In the genomic region with DNA sequence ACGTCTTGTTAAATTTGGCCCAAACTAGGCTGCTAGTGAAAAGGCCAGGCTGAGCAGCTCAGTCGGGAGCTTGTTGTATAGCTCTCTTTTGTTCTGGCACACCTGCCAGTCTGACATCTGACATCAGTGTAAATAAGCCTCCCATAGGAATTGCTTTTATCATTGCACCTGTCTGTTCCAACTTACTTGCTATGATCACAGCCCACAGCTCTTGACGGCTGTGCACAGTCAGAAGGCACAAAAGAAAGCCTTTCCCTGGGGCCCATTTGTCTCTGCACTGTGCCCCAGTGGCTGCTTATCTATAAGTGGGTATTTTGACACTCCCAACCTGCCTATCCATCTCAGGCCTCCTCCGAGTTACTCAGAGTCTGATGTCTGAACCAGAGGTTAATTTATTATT, we compare ENCODE assay signal across 19 cellular contexts.
A peak's percentile ranks its signal among the peaks of the same experiment; 100 is the strongest.
DNase-seq lines count a peak whose midpoint lies in the region; ATAC-seq and TF ChIP-seq lines count a peak whose summit lies in the region.
"Had no signal": no experiment of that assay in that cellular context is flagged by ENCODE, and none has a peak within 500 bp of the region (broad histone marks: within the 10 kb centered on the region; RNA-seq: fewer than 3 reads in every experiment).

No MANE protein-coding gene starts in this region.

- no peaks in the 10 kb centered on the region for H3K9me2 ChIP-seq in neural cell (ENCODE audit: insufficient read depth, low read length)

- H3K27ac Mint-ChIP-seq in H9, result no peak overlapping the region; a peak in 1 of 7 replicates
- H3K27ac Mint-ChIP-seq: activated naive CD4-positive, alpha-beta T cell treated with anti-CD3 and anti-CD28 coated beads, Interleukin-2, amount 50 U/mL, for 24 hours; brain had no signal

- DNase-seq in NCI-H1092 (lab: John Stamatoyannopoulos, UW), result peak; percentile 85
- peak; percentile 89 to 96 for DNase-seq in NCI-H2081 (lab: John Stamatoyannopoulos, UW)
- DNase-seq in NCI-H526 treated with DMSO at 0.1 percent for 48 hours (lab: John Stamatoyannopoulos, UW), result peak; percentile 89
- no peak for DNase-seq in NAMALWA (ENCODE audit: low spot score)
- no peak for DNase-seq in H9
- DNase-seq: activated CD4-positive, alpha-beta T cell treated with anti-CD3 and anti-CD28 coated beads, Interleukin-2, amount 50 U/mL, for 1 hour; BE2C; H7; hippocampal formation; kidney glomerular epithelial cell; mucosa of descending colon; SIG-M5; thyroid gland had no signal

- H2AFZ ChIP-seq in neural cell (ENCODE audit: low read depth, low read length) (no peak overlapping the region), H9 (ENCODE audit: low read length) (no peak overlapping the region)

- no peak overlapping the region for H3K56ac ChIP-seq in H9 (ENCODE audit: insufficient read length, low read depth, low read length)

- no peak overlapping the region for H4K5ac ChIP-seq in H9 (ENCODE audit: insufficient read length, low read depth, low read length)

- H3T11ph ChIP-seq in H9 (ENCODE audit: low read length), result no peak overlapping the region

- peaks cover 7 to 8% of the 10 kb centered on the region in 2 experiments for H3K4me1 Mint-ChIP-seq in H9
- H3K4me1 Mint-ChIP-seq: activated naive CD4-positive, alpha-beta T cell treated with anti-CD3 and anti-CD28 coated beads, Interleukin-2, amount 50 U/mL, for 24 hours had no signal

- H2BK5ac ChIP-seq in H9 (ENCODE audit: insufficient read length, low read length), result no peak overlapping the region

- no peaks in the 10 kb centered on the region for H3K23me2 ChIP-seq in H9 (ENCODE audit: insufficient read length, low read depth, low read length, poor library complexity, severe bottlenecking)

- no peak overlapping the region for H2BK20ac ChIP-seq in H9 (ENCODE audit: low read depth, low read length, poor library complexity, severe bottlenecking)

- H2AK5ac ChIP-seq in H9 (ENCODE audit: insufficient read length, low read length), result no peak overlapping the region

- H3K27ac ChIP-seq in neural cell (ENCODE audit: low read length), result no peak overlapping the region
- no peak overlapping the region for H3K27ac ChIP-seq in H9 (ENCODE audit: insufficient read length, low read depth, low read length)
- H3K27ac ChIP-seq: skin epidermis, thyroid gland had no signal

- H2BK12ac ChIP-seq in H9 (ENCODE audit: insufficient read length, low read depth, low read length), result no peak overlapping the region

- H4K20me1 ChIP-seq in neural cell (ENCODE audit: insufficient read depth), result no peaks in the 10 kb centered on the region
- H4K20me1 ChIP-seq in H9 (ENCODE audit: control insufficient read depth, insufficient read depth, insufficient read length), result no peaks in the 10 kb centered on the region

- H3K4me2 ChIP-seq in neural cell (ENCODE audit: low read length) (no peak overlapping the region), H9 (ENCODE audit: insufficient read depth, insufficient read length, low read length) (no peak overlapping the region)

- no peaks in the 10 kb centered on the region for H3K79me1 ChIP-seq in H9 (ENCODE audit: insufficient read depth, low read depth, low read length, poor library complexity, severe bottlenecking)

- H3K4me1 ChIP-seq in H9 (ENCODE audit: insufficient read depth, low read length), result no peaks in the 10 kb centered on the region
- H3K4me1 ChIP-seq: BE2C had no signal

- H3K4me3 Mint-ChIP-seq in H9, result no peak overlapping the region
- H3K4me3 Mint-ChIP-seq: activated naive CD4-positive, alpha-beta T cell treated with anti-CD3 and anti-CD28 coated beads, Interleukin-2, amount 50 U/mL, for 24 hours; brain had no signal

- H3K9me3 Mint-ChIP-seq in H9, result no peaks in the 10 kb centered on the region; a peak in 1 of 5 replicates

- H3K79me2 ChIP-seq in neural cell (replicated peaks; ENCODE audit: insufficient read depth, low read length), result no peaks in the 10 kb centered on the region
- no peaks in the 10 kb centered on the region for H3K79me2 ChIP-seq in H9 (ENCODE audit: insufficient read depth, low read length)

- H3K9me3 ChIP-seq in neural cell (ENCODE audit: low read length) (no peaks in the 10 kb centered on the region), H9 (ENCODE audit: control insufficient read depth, low read depth, low read length) (no peaks in the 10 kb centered on the region)
- H3K9me3 ChIP-seq: BE2C, mucosa of descending colon, thyroid gland had no signal

- WGBS in H9 (ENCODE audit: extremely low coverage, insufficient read length, low lambda C conversion rate), result no CpG with 5 or more reads among the region's 4 CpGs

- no peaks in the 10 kb centered on the region for H3F3A ChIP-seq in neural cell (ENCODE audit: insufficient read depth, low read length, poor library complexity, severe bottlenecking)

- no peak overlapping the region for H3K14ac ChIP-seq in H9 (ENCODE audit: insufficient read depth, low read length)

- TF ChIP-seq RAD21 in neural cell (conservative IDR thresholded peaks at IDR 0.05), result peak; percentile 34

- no peak overlapping the region for H3K9ac ChIP-seq in neural cell (ENCODE audit: low read length)
- H3K9ac ChIP-seq in H9 (ENCODE audit: extremely low read depth, insufficient read length, low read length), result no peak overlapping the region

- no peak overlapping the region for H2BK15ac ChIP-seq in H9 (ENCODE audit: low read depth, low read length)

- peak; percentile 30 for TF ChIP-seq CTCF in neural cell (IDR thresholded peaks at IDR 0.05; ENCODE audit: poor library complexity, severe bottlenecking)
- no peak for TF ChIP-seq CTCF in H9 (conservative IDR thresholded peaks at IDR 0.05)

- H3K23ac ChIP-seq in H9 (ENCODE audit: insufficient read length, low read depth, low read length), result no peak overlapping the region

- H2BK120ac ChIP-seq in H9 (ENCODE audit: low read depth, low read length, poor library complexity, severe bottlenecking), result no peak overlapping the region

- H3K36me3 Mint-ChIP-seq in H9 (ENCODE audit: insufficient read depth in 1 of 3, low read depth in 3 of 3), result no peaks in the 10 kb centered on the region
- H3K36me3 Mint-ChIP-seq: activated naive CD4-positive, alpha-beta T cell treated with anti-CD3 and anti-CD28 coated beads, Interleukin-2, amount 50 U/mL, for 24 hours; brain had no signal

- H3K27me3 Mint-ChIP-seq in H9 (ENCODE audit: low read depth), result no peaks in the 10 kb centered on the region
- H3K27me3 Mint-ChIP-seq: activated naive CD4-positive, alpha-beta T cell treated with anti-CD3 and anti-CD28 coated beads, Interleukin-2, amount 50 U/mL, for 24 hours; brain had no signal

- no peak overlapping the region for H4K8ac ChIP-seq in H9 (replicated peaks; ENCODE audit: insufficient read length, low read depth, low read length)

- no peak overlapping the region for H3K18ac ChIP-seq in H9 (ENCODE audit: insufficient read length, low read depth, low read length)

- H3K4me3 ChIP-seq in neural cell (ENCODE audit: low read length), result no peak overlapping the region
- H3K4me3 ChIP-seq: mucosa of descending colon, skin epidermis, thyroid gland had no signal

- H3K4ac ChIP-seq in H9 (ENCODE audit: low read depth, low read length), result no peak overlapping the region

- no peaks in the 10 kb centered on the region for H3K36me3 ChIP-seq in neural cell (ENCODE audit: insufficient read depth, low read length)
- H3K36me3 ChIP-seq: BE2C, thyroid gland had no signal

- H4K91ac ChIP-seq in H9 (ENCODE audit: insufficient read length, low read depth, low read length), result no peak overlapping the region

- H3K27me3 ChIP-seq in neural cell (ENCODE audit: insufficient read depth, low read depth, low read length) (peaks cover 16% of the 10 kb centered on the region), H9 (ENCODE audit: insufficient read depth, low read length) (no peaks in the 10 kb centered on the region)
- H3K27me3 ChIP-seq: BE2C, thyroid gland had no signal

- ATAC-seq in GM18498 (IDR thresholded peaks at IDR 0.05; ENCODE audit: unreplicated experiment), result no peak
- ATAC-seq in GM21717 (IDR thresholded peaks at IDR 0.05; ENCODE audit: unreplicated experiment), result no peak
- ATAC-seq: mucosa of descending colon had no signal

- TF ChIP-seq EP300 in neural cell (conservative IDR thresholded peaks at IDR 0.05; ENCODE audit: poor library complexity, severe bottlenecking), result peak; percentile 100

TF ChIP-seq in neural cell, 6 proteins besides CTCF, POLR2A, EP300 and RAD21:
- TF ChIP-seq TAF1 (IDR thresholded peaks at IDR 0.05; ENCODE audit: low read depth), result no peak
- peak; percentile 67 for TF ChIP-seq MXI1 (conservative IDR thresholded peaks at IDR 0.05; ENCODE audit: poor library complexity, severe bottlenecking)
- TF ChIP-seq, protein P1, sequence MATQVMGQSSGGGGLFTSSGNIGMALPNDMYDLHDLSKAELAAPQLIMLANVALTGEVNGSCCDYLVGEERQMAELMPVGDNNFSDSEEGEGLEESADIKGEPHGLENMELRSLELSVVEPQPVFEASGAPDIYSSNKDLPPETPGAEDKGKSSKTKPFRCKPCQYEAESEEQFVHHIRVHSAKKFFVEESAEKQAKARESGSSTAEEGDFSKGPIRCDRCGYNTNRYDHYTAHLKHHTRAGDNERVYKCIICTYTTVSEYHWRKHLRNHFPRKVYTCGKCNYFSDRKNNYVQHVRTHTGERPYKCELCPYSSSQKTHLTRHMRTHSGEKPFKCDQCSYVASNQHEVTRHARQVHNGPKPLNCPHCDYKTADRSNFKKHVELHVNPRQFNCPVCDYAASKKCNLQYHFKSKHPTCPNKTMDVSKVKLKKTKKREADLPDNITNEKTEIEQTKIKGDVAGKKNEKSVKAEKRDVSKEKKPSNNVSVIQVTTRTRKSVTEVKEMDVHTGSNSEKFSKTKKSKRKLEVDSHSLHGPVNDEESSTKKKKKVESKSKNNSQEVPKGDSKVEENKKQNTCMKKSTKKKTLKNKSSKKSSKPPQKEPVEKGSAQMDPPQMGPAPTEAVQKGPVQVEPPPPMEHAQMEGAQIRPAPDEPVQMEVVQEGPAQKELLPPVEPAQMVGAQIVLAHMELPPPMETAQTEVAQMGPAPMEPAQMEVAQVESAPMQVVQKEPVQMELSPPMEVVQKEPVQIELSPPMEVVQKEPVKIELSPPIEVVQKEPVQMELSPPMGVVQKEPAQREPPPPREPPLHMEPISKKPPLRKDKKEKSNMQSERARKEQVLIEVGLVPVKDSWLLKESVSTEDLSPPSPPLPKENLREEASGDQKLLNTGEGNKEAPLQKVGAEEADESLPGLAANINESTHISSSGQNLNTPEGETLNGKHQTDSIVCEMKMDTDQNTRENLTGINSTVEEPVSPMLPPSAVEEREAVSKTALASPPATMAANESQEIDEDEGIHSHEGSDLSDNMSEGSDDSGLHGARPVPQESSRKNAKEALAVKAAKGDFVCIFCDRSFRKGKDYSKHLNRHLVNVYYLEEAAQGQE (IDR thresholded peaks at IDR 0.05; ENCODE audit: borderline replicate concordance), result peak; percentile 92
- TF ChIP-seq POLR2AphosphoS5 (IDR thresholded peaks at IDR 0.05), result peak; percentile 100
- TF ChIP-seq SMC3 (conservative IDR thresholded peaks at IDR 0.05; ENCODE audit: poor library complexity), result no peak
- no peak for TF ChIP-seq EZH2 (IDR thresholded peaks at IDR 0.05; ENCODE audit: borderline replicate concordance, insufficient read depth, low read length, poor library complexity, severe bottlenecking)

Comparison
In these comparisons a context has a peak if more than half of its experiments do, and no peak if none do; other contexts are left out.
1. DNase-seq: peak in NCI-H1092 (single experiment), NCI-H2081 (2 of 2) and NCI-H526 treated with DMSO at 0.1 percent for 48 hours (single experiment); none in NAMALWA (single experiment) and H9 (single experiment).